Comparison of ENCODE assay signal across 1 cellular context in the genomic region with DNA sequence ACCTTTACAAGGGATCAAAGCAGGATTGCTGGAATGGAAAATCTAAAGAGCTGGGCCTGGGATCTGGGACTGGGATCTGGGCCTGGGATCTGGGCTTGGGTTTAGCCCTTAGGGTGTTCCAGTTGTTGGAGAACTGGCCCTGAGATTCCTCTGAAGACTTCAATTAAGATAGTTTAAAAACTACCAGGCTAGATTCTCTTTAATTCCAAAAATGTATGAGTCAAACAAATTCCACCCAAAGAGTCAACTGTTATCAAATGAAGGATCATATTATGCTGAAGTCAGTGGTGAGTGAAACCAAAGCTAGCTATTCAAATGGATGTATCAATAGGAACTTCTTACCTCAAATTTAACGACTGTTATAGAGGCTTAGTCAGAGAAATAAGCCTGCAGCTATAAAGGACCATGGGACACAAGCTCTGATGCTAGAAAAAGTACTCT.
TF ChIP-seq lines count a peak whose summit lies in the region.

No MANE protein-coding gene starts in this region.

TF ChIP-seq in HepG2, 621 proteins besides CTCF, POLR2A, EP300 and RAD21 (continued from another document):
- TF ChIP-seq, protein P1, sequence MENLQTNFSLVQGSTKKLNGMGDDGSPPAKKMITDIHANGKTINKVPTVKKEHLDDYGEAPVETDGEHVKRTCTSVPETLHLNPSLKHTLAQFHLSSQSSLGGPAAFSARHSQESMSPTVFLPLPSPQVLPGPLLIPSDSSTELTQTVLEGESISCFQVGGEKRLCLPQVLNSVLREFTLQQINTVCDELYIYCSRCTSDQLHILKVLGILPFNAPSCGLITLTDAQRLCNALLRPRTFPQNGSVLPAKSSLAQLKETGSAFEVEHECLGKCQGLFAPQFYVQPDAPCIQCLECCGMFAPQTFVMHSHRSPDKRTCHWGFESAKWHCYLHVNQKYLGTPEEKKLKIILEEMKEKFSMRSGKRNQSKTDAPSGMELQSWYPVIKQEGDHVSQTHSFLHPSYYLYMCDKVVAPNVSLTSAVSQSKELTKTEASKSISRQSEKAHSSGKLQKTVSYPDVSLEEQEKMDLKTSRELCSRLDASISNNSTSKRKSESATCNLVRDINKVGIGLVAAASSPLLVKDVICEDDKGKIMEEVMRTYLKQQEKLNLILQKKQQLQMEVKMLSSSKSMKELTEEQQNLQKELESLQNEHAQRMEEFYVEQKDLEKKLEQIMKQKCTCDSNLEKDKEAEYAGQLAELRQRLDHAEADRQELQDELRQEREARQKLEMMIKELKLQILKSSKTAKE (CRISPR knock-in tag; IDR thresholded peaks at IDR 0.05; ENCODE audit: borderline replicate concordance), result no peak
- TF ChIP-seq ZNF354B (CRISPR knock-in tag; IDR thresholded peaks at IDR 0.05) (no peak), ZNF180 (CRISPR knock-in tag; IDR thresholded peaks at IDR 0.05; ENCODE audit: borderline replicate concordance, low read depth) (no peak)
